In genomic region chr1:47436304-47436978, GRCh38 we compare ENCODE assay signal across 8 cellular contexts. TPM values are rescaled to one million over a fixed set of nuclear protein-coding genes. Genes with fewer than 3 reads are reported as not detected.
DNase-seq lines count a peak whose midpoint lies in the region; ATAC-seq lines count a peak whose summit lies in the region.

No MANE protein-coding gene starts in this region.

- DNase-seq in AG20443 (ENCODE audit: low spot score): peak; percentile 89
- DNase-seq in NCI-H524 treated with DMSO at 0.1 percent for 48 hours (lab: John Stamatoyannopoulos, UW): peak; percentile 2
- peak; percentile 75 for DNase-seq in activated CD4-positive, alpha-beta T cell treated with anti-CD3 and anti-CD28 coated beads, Interleukin-2, amount 50 U/mL, for 1 hour
- peak; percentile 68 to 74 for DNase-seq in stimulated activated CD8-positive, alpha-beta memory T cell treated with anti-CD3 and anti-CD28 coated beads, Interleukin-15, amount 100 ng/mL, for 48 hours (ENCODE audit: low read depth in 2 of 2)

- H3K36me3 ChIP-seq in ectodermal cell (ENCODE audit: control insufficient read depth, insufficient read depth, low read length): no peaks in the 10 kb centered on the region
- no peaks in the 10 kb centered on the region for H3K36me3 ChIP-seq in mesodermal cell (ENCODE audit: control insufficient read depth, insufficient read depth, low read length)

- H3K9me3 ChIP-seq in ectodermal cell (ENCODE audit: control insufficient read depth, low read length): no peaks in the 10 kb centered on the region
- no peaks in the 10 kb centered on the region for H3K9me3 ChIP-seq in mesodermal cell (ENCODE audit: control insufficient read depth, low read length)

- peak; percentile 23 for ATAC-seq in GM19025 (IDR thresholded peaks at IDR 0.05; ENCODE audit: low read depth, unreplicated experiment)
- ATAC-seq in HG03342 (IDR thresholded peaks at IDR 0.05; ENCODE audit: unreplicated experiment): peak; percentile 49

- peaks cover 29% of the 10 kb centered on the region for H3K4me1 ChIP-seq in ectodermal cell (ENCODE audit: control insufficient read depth, insufficient read depth, low read length)
- H3K4me1 ChIP-seq in mesodermal cell (ENCODE audit: control insufficient read depth, insufficient read depth, low read length, poor library complexity, severe bottlenecking): peaks cover 13% of the 10 kb centered on the region

- H3K27ac ChIP-seq in ectodermal cell (ENCODE audit: insufficient read depth, low read depth, low read length, poor library complexity, severe bottlenecking) (no peak overlapping the region), mesodermal cell (ENCODE audit: low read depth, low read length, severe bottlenecking) (no peak overlapping the region)

- 4% methylated on average over 23 of the region's 23 CpGs for WGBS in ectodermal cell, 2 experiments
- WGBS in mesodermal cell (ENCODE audit: insufficient coverage in 2 of 2), 2 experiments: 1 to 5% methylated on average over 16 to 22 of the region's 23 CpGs

- H3K4me3 ChIP-seq in ectodermal cell (ENCODE audit: insufficient read depth, low read depth, low read length) (peak overlapping the region; percentile 50), mesodermal cell (ENCODE audit: extremely low read depth, insufficient read depth, low read length, poor library complexity, severe bottlenecking) (peak overlapping the region; percentile 49)

- H3K27me3 ChIP-seq in ectodermal cell (ENCODE audit: control insufficient read depth, insufficient read depth, low read length, poor library complexity, severe bottlenecking): peaks cover 100% of the 10 kb centered on the region

RNA-seq across cellular contexts. Expression of gene FOXD2, which starts 1.4 kb away (rescaled TPM):
- polyA plus RNA-seq in ectodermal cell (2013, experiment 1 of 4): not detected
- polyA plus RNA-seq in ectodermal cell (2013, experiment 2 of 4): 0.05 TPM
- polyA plus RNA-seq in ectodermal cell (2013, experiment 3 of 4): 0.16 TPM
- polyA plus RNA-seq in ectodermal cell (2013, experiment 4 of 4): 0.08 TPM
- 0.07 TPM for polyA plus RNA-seq in mesodermal cell (2013, experiment 1 of 2)
- 0.10 TPM for polyA plus RNA-seq in mesodermal cell (2013, experiment 2 of 2)

RNA-seq across cellular contexts. Expression of gene FOXE3, which starts 20.4 kb away (rescaled TPM):
- polyA plus RNA-seq in ectodermal cell (2013, experiment 1 of 4): 0.26 TPM
- 0.64 TPM for polyA plus RNA-seq in ectodermal cell (2013, experiment 2 of 4)
- 0.37 TPM for polyA plus RNA-seq in ectodermal cell (2013, experiment 3 of 4)
- 0.57 TPM for polyA plus RNA-seq in ectodermal cell (2013, experiment 4 of 4)
- 0.74 TPM for polyA plus RNA-seq in mesodermal cell (2013, experiment 1 of 2)
- 0.66 TPM for polyA plus RNA-seq in mesodermal cell (2013, experiment 2 of 2)

Comparison
In these comparisons a context has a peak if more than half of its experiments do, and no peak if none do; other contexts are left out.
1. DNase-seq: peak in every context shown above with its lines; median percentile 89 in AG20443; 75 in activated CD4-positive, alpha-beta T cell treated with anti-CD3 and anti-CD28 coated beads, Interleukin-2, amount 50 U/mL, for 1 hour; 71 in stimulated activated CD8-positive, alpha-beta memory T cell treated with anti-CD3 and anti-CD28 coated beads, Interleukin-15, amount 100 ng/mL, for 48 hours; 2 in NCI-H524 treated with DMSO at 0.1 percent for 48 hours.